ENCODE assay signal across 13 cellular contexts in genomic region chr10:67772151-67772550, GRCh38.
"Had no signal": no experiment of that assay in that cellular context is flagged by ENCODE, and none has a peak within 500 bp of the region (broad histone marks: within the 10 kb centered on the region; RNA-seq: fewer than 3 reads in every experiment).

No MANE protein-coding gene starts in this region.

- H3K36me3 Mint-ChIP-seq: activated naive CD4-positive, alpha-beta T cell treated with anti-CD3 and anti-CD28 coated beads, Interleukin-2, amount 10 ng/mL, durations not matched to agents 7 days and 5 days had no signal

- H2AFZ ChIP-seq: hepatocyte had no signal

- H3K36me3 ChIP-seq: colonic mucosa, left lung, pancreas, thyroid gland, uterus had no signal

- H3K9me3 ChIP-seq: colonic mucosa, left lung, pancreas, thyroid gland, uterus had no signal

- H3K4me3 ChIP-seq: colonic mucosa, hepatocyte, left lung, pancreas, thyroid gland, uterus had no signal

- H3K4me2 ChIP-seq: hepatocyte had no signal

- H3K27me3 ChIP-seq: colonic mucosa, hepatocyte, left lung, pancreas, thyroid gland, uterus had no signal

- H3K9me3 Mint-ChIP-seq: activated naive CD4-positive, alpha-beta T cell treated with anti-CD3 and anti-CD28 coated beads, Interleukin-2, amount 10 ng/mL, durations not matched to agents 7 days and 5 days; activated T-helper 2 cell treated with anti-CD3 and anti-CD28 coated beads, Interferon-gamma antibody, Interleukin-2, Interleukin-4, amounts not matched to agents 10 μg/mL and 5 μg/mL and 100 μg/mL, durations not matched to agents 14 hours and 24 hours and 36 hours; naive thymus-derived CD4-positive, alpha-beta T cell had no signal

- H3K79me2 ChIP-seq: hepatocyte had no signal

- H3K27me3 Mint-ChIP-seq: activated naive CD4-positive, alpha-beta T cell treated with anti-CD3 and anti-CD28 coated beads, Interleukin-2, amount 10 ng/mL, durations not matched to agents 7 days and 5 days; naive thymus-derived CD4-positive, alpha-beta T cell had no signal

- DNase-seq: activated CD4-positive, alpha-beta T cell treated with anti-CD3 and anti-CD28 coated beads for 4 hours; activated naive CD4-positive, alpha-beta T cell treated with anti-CD3 and anti-CD28 coated beads, Interleukin-2, amount 10 ng/mL, durations not matched to agents 7 days and 5 days; colonic mucosa; kidney; left lung; mammary epithelial cell; naive thymus-derived CD4-positive, alpha-beta T cell; pancreas; stimulated activated CD4-positive, alpha-beta T cell treated with anti-CD3 and anti-CD28 coated beads, Interleukin-1b, Interleukin-23, amount 100 ng/mL, for 48 hours; thyroid gland; uterus had no signal

- H3K27ac ChIP-seq: colonic mucosa, hepatocyte, left lung, pancreas, thyroid gland, uterus had no signal

- H3K4me3 Mint-ChIP-seq: activated naive CD4-positive, alpha-beta T cell treated with anti-CD3 and anti-CD28 coated beads, Interleukin-2, amount 10 ng/mL, durations not matched to agents 7 days and 5 days had no signal

- H3K4me1 ChIP-seq: colonic mucosa, left lung, pancreas, thyroid gland, uterus had no signal
